In genomic region chr1:42947965-42948732, GRCh38 we compare ENCODE assay signal across 13 cellular contexts. TPM values are rescaled to one million over a fixed set of nuclear protein-coding genes. Genes with fewer than 3 reads are reported as not detected.
A peak's percentile ranks its signal among the peaks of the same experiment; 100 is the strongest.
DNase-seq lines count a peak whose midpoint lies in the region; TF ChIP-seq lines count a peak whose summit lies in the region.
"Had no signal": no experiment of that assay in that cellular context is flagged by ENCODE, and none has a peak within 500 bp of the region (broad histone marks: within the 10 kb centered on the region; RNA-seq: fewer than 3 reads in every experiment).

No MANE protein-coding gene starts in this region.

- WGBS in trophoblast cell (ENCODE audit: extremely low coverage, insufficient coverage, insufficient read length) = no CpG with 5 or more reads among the region's 13 CpGs

- H3K23ac ChIP-seq in trophoblast cell (ENCODE audit: low read length) = no peak overlapping the region

- no peak overlapping the region for H3K9ac ChIP-seq in trophoblast cell (ENCODE audit: low read length)

- peak overlapping the region; percentile 88 for H3K4ac ChIP-seq in trophoblast cell (ENCODE audit: low read depth, low read length)

- peak overlapping the region; percentile 54 for H2BK5ac ChIP-seq in trophoblast cell (ENCODE audit: low read depth, low read length, poor library complexity)

- peaks cover 0 to 3% of the 10 kb centered on the region in 2 donors for H3K27me3 Mint-ChIP-seq in CD8-positive, alpha-beta memory T cell
- H3K27me3 Mint-ChIP-seq in IgD-negative memory B cell (no peaks in the 10 kb centered on the region), chondrocyte (ENCODE audit: low read depth) (no peaks in the 10 kb centered on the region)
- H3K27me3 Mint-ChIP-seq: activated CD4-positive, alpha-beta T cell treated with anti-CD3 and anti-CD28 coated beads for 36 hours had no signal

- H3K79me2 ChIP-seq in trophoblast cell (ENCODE audit: control insufficient read depth, insufficient read depth, low read length, poor library complexity) (peaks cover 63% of the 10 kb centered on the region), osteoblast (ENCODE audit: insufficient read depth, low read length) (peaks cover 68% of the 10 kb centered on the region)

- H3K4me3 ChIP-seq in CD8-positive, alpha-beta memory T cell (ENCODE audit: low read length) = no peak overlapping the region
- no peak overlapping the region for H3K4me3 ChIP-seq in trophoblast cell (ENCODE audit: low read depth, low read length)
- no peak overlapping the region for H3K4me3 ChIP-seq in osteoblast (ENCODE audit: insufficient read depth, low read length)
- H3K4me3 ChIP-seq: mucosa of descending colon had no signal

- no peak for DNase-seq in CD8-positive, alpha-beta memory T cell
- DNase-seq in chondrocyte (ENCODE audit: low spot score) = no peak
- DNase-seq in trophoblast cell = no peak
- DNase-seq in osteoblast (ENCODE audit: insufficient read length, low spot score, missing footprints) = no peak
- DNase-seq in NCI-H345 (lab: John Stamatoyannopoulos, UW) = no peak
- no peak for DNase-seq in activated CD4-positive, CD25-positive, alpha-beta regulatory T cell (lab: John Stamatoyannopoulos, UW)
- DNase-seq: activated CD4-positive, alpha-beta T cell treated with anti-CD3 and anti-CD28 coated beads for 36 hours; amygdala; mucosa of descending colon; NCI-H1092; NCI-H510A treated with DMSO at 0.1 percent for 48 hours; SIG-M5 had no signal

- peak overlapping the region; percentile 72 for H2BK12ac ChIP-seq in trophoblast cell (ENCODE audit: low read length)

- peaks cover 98% of the 10 kb centered on the region for H3K4me1 ChIP-seq in CD8-positive, alpha-beta memory T cell (ENCODE audit: insufficient read depth, low read length)
- H3K4me1 ChIP-seq in trophoblast cell (ENCODE audit: control insufficient read depth in 1 of 2, insufficient read depth in 2 of 2, low read length in 2 of 2) = peaks cover 67 to 74% of the 10 kb centered on the region in 2 experiments
- peaks cover 44% of the 10 kb centered on the region for H3K4me1 ChIP-seq in osteoblast (ENCODE audit: insufficient read depth, low read length)

- no peak overlapping the region for H3K4me2 ChIP-seq in trophoblast cell (ENCODE audit: low read length)
- no peak overlapping the region for H3K4me2 ChIP-seq in osteoblast (ENCODE audit: insufficient read depth, low read length)

- peak overlapping the region; percentile 67 for H4K91ac ChIP-seq in trophoblast cell (ENCODE audit: low read depth, low read length)

- peak overlapping the region; percentile 1 for H3K14ac ChIP-seq in trophoblast cell (ENCODE audit: low read length)

- peaks cover 42% of the 10 kb centered on the region for H3K79me1 ChIP-seq in trophoblast cell (ENCODE audit: low read length)

- H2AFZ ChIP-seq in trophoblast cell (ENCODE audit: insufficient read depth, low read length, poor library complexity) (no peak overlapping the region), osteoblast (ENCODE audit: low read length) (no peak overlapping the region)

- no peaks in the 10 kb centered on the region for H3K9me3 Mint-ChIP-seq in CD8-positive, alpha-beta memory T cell
- H3K9me3 Mint-ChIP-seq in IgD-negative memory B cell = no peaks in the 10 kb centered on the region
- no peaks in the 10 kb centered on the region for H3K9me3 Mint-ChIP-seq in chondrocyte (ENCODE audit: low read depth)

- peak overlapping the region in 7 of 8 donors; percentile 46 to 91 (median 68) for H3K27ac Mint-ChIP-seq in CD8-positive, alpha-beta memory T cell
- peak overlapping the region; percentile 71 to 97 (median 86) for H3K27ac Mint-ChIP-seq in IgD-negative memory B cell
- H3K27ac Mint-ChIP-seq in chondrocyte (ENCODE audit: unreplicated experiment) = peak overlapping the region; percentile 80
- H3K27ac Mint-ChIP-seq: activated CD4-positive, alpha-beta T cell treated with anti-CD3 and anti-CD28 coated beads for 36 hours had no signal

- H3K18ac ChIP-seq in trophoblast cell (ENCODE audit: low read length) = peak overlapping the region; percentile 3

- H3K27ac ChIP-seq in CD8-positive, alpha-beta memory T cell (ENCODE audit: low read depth, low read length) = peak overlapping the region; percentile 4
- H3K27ac ChIP-seq in trophoblast cell (ENCODE audit: low read depth, low read length) (peak overlapping the region; percentile 0), osteoblast (ENCODE audit: low read depth, low read length) (no peak overlapping the region)

- peak overlapping the region; percentile 18 for H4K8ac ChIP-seq in trophoblast cell (ENCODE audit: low read depth, low read length)

- peak overlapping the region; percentile 13 for H2BK120ac ChIP-seq in trophoblast cell (ENCODE audit: insufficient read depth, low read length, poor library complexity)

- peak overlapping the region; percentile 42 for H2AK5ac ChIP-seq in trophoblast cell (ENCODE audit: low read length)

- H3K36me3 ChIP-seq in CD8-positive, alpha-beta memory T cell (ENCODE audit: insufficient read depth, low read length) = no peaks in the 10 kb centered on the region
- H3K36me3 ChIP-seq in trophoblast cell (ENCODE audit: control insufficient read depth in 1 of 2, insufficient read depth in 2 of 2, low read length in 2 of 2) (peaks cover 61 to 63% of the 10 kb centered on the region in 2 experiments), osteoblast (ENCODE audit: insufficient read depth, low read length) (no peaks in the 10 kb centered on the region)

- CTCF ChIA-PET in CD8-positive, alpha-beta memory T cell (lab: Charles Lee) = interaction anchor here (0.9 to 1.9 kb wide), 5 partner anchors 12 to 126 kb away, joined by 3 to 9 read pairs (median 4); no protein-coding TSS in a partner anchor

- no peaks in the 10 kb centered on the region for H4K20me1 ChIP-seq in osteoblast (ENCODE audit: insufficient read depth, low read length)

- peaks cover 0 to 50% (median 2%) of the 10 kb centered on the region in 3 donors for H3K36me3 Mint-ChIP-seq in CD8-positive, alpha-beta memory T cell
- H3K36me3 Mint-ChIP-seq in IgD-negative memory B cell (peaks cover 8% of the 10 kb centered on the region), chondrocyte (ENCODE audit: low read depth) (peaks cover 4% of the 10 kb centered on the region)

- no peaks in the 10 kb centered on the region for H3K27me3 ChIP-seq in CD8-positive, alpha-beta memory T cell (ENCODE audit: insufficient read depth, low read length, poor library complexity, severe bottlenecking)
- H3K27me3 ChIP-seq in trophoblast cell (ENCODE audit: insufficient read depth, low read length) = no peaks in the 10 kb centered on the region
- H3K27me3 ChIP-seq in osteoblast (ENCODE audit: insufficient read depth, low read length) = no peaks in the 10 kb centered on the region

- POLR2A ChIA-PET in CD8-positive, alpha-beta memory T cell (lab: Charles Lee) = interaction anchor here (1.9 kb wide), 1 partner anchor 16 kb away, joined by 7 read pairs; no protein-coding TSS in a partner anchor

- H3K4me3 Mint-ChIP-seq in CD8-positive, alpha-beta memory T cell = peak overlapping the region in 4 of 7 donors; percentile 24 to 69 (median 26)
- H3K4me3 Mint-ChIP-seq in IgD-negative memory B cell = peak overlapping the region in 2 of 4 donors; percentile 30 to 99
- H3K4me3 Mint-ChIP-seq in chondrocyte (ENCODE audit: unreplicated experiment) = no peak overlapping the region
- H3K4me3 Mint-ChIP-seq: activated CD4-positive, alpha-beta T cell treated with anti-CD3 and anti-CD28 coated beads for 36 hours had no signal

- peaks cover 89 to 99% (median 96%) of the 10 kb centered on the region in 3 donors for H3K4me1 Mint-ChIP-seq in CD8-positive, alpha-beta memory T cell
- H3K4me1 Mint-ChIP-seq in IgD-negative memory B cell (peaks cover 55 to 81% (median 76%) of the 10 kb centered on the region in 3 donors), chondrocyte (ENCODE audit: low read depth) (peaks cover 99% of the 10 kb centered on the region)

- no peaks in the 10 kb centered on the region for H3K9me3 ChIP-seq in CD8-positive, alpha-beta memory T cell (ENCODE audit: low read length)
- H3K9me3 ChIP-seq in trophoblast cell (ENCODE audit: insufficient read depth, low read depth, low read length) (no peaks in the 10 kb centered on the region), osteoblast (ENCODE audit: low read depth, low read length) (no peaks in the 10 kb centered on the region)
- H3K9me3 ChIP-seq: mucosa of descending colon had no signal

- TF ChIP-seq CTCF in chondrocyte (IDR thresholded peaks at IDR 0.05) = no peak
- no peak for TF ChIP-seq CTCF in osteoblast (IDR thresholded peaks at IDR 0.05; ENCODE audit: extremely low read depth, low read depth, low read length)

- no peak overlapping the region for H4K12ac ChIP-seq in trophoblast cell (ENCODE audit: low read depth, low read length)

RNA-seq across cellular contexts. Expression of gene SLC2A1, which starts 10.5 kb away (rescaled TPM):
- total RNA-seq in CD8-positive, alpha-beta memory T cell = 100 to 1,000 TPM; 103 to 108 TPM
- 42.6 TPM for polyA plus RNA-seq in CD8-positive, alpha-beta memory T cell
- polyA plus RNA-seq in IgD-negative memory B cell = 90.6 TPM
- 141 to 192 TPM (median 190 TPM) in 3 replicates for total RNA-seq in chondrocyte
- 1,633 and 1,681 TPM in 2 replicates for polyA plus RNA-seq in trophoblast cell (2013)
- 28.3 and 43.4 TPM in 2 replicates for total RNA-seq in osteoblast
